In genomic region chr1:243735457-243735856, GRCh38 we compare ENCODE assay signal across 25 cellular contexts.
DNase-seq lines count a peak whose midpoint lies in the region; ATAC-seq lines count a peak whose summit lies in the region.
"Had no signal": no experiment of that assay in that cellular context is flagged by ENCODE, and none has a peak within 500 bp of the region (broad histone marks: within the 10 kb centered on the region; RNA-seq: fewer than 3 reads in every experiment).

No MANE protein-coding gene starts in this region.

- ATAC-seq in GM18867 (IDR thresholded peaks at IDR 0.05; ENCODE audit: unreplicated experiment) (peak; percentile 52), GM19395 (IDR thresholded peaks at IDR 0.05; ENCODE audit: unreplicated experiment) (peak; percentile 53), HG02938 (IDR thresholded peaks at IDR 0.05; ENCODE audit: unreplicated experiment) (peak; percentile 67), HG03565 (IDR thresholded peaks at IDR 0.05; ENCODE audit: unreplicated experiment) (peak; percentile 78)
- ATAC-seq: gastroesophageal sphincter, K562, right lobe of liver, upper lobe of right lung had no signal

- DNase-seq in NOMO-1 treated with DMSO at 0.1 percent for 48 hours (lab: John Stamatoyannopoulos, UW; ENCODE audit: unreplicated experiment) (no peak), GM19238 (ENCODE audit: insufficient read length, low spot score) (no peak)
- no peak for DNase-seq in stimulated activated CD4-positive, alpha-beta T cell treated with anti-CD3 and anti-CD28 coated beads, Interleukin-12 subunit alpha, Interleukin-12 subunit beta, amount 100 ng/mL, for 4 hours
- DNase-seq: activated CD4-positive, alpha-beta T cell treated with anti-CD3 and anti-CD28 coated beads, Interleukin-2, amount 10 ng/mL, durations not matched to agents 7 days and 5 days; activated gamma-delta T cell; activated T-cell treated with anti-CD3 and anti-CD28 coated beads, Interleukin-2, amount 50 U/mL, for 24 hours; DMS79; effector CD8-positive, alpha-beta T cell; midbrain; naive B cell; NCI-H1048; NCI-H1694; NCI-H446; NCI-H774; right lobe of liver; SIG-M5; spleen; T-helper 9 cell; upper lobe of right lung had no signal
